1 cellular context compared by ENCODE assay signal in genomic region chr5:1141827-1142226, GRCh38.
TF ChIP-seq lines count a peak whose summit lies in the region.

No MANE protein-coding gene starts in this region.

TF ChIP-seq in GM23338, 12 proteins besides CTCF, POLR2A, EP300 and RAD21 (continued from another document):
- TF ChIP-seq REST (IDR thresholded peaks at IDR 0.05; ENCODE audit: unreplicated experiment) (no peak), EZH2 (IDR thresholded peaks at IDR 0.05; ENCODE audit: low read depth, unreplicated experiment) (no peak), ZNF114 (CRISPR knock-in tag; IDR thresholded peaks at IDR 0.05) (no peak), JUNB (IDR thresholded peaks at IDR 0.05; ENCODE audit: unreplicated experiment) (no peak), ZNF331 (CRISPR knock-in tag; IDR thresholded peaks at IDR 0.05; ENCODE audit: low read depth) (no peak), STAT1 (IDR thresholded peaks at IDR 0.05; ENCODE audit: unreplicated experiment) (no peak), EZH2phosphoT487 (IDR thresholded peaks at IDR 0.05; ENCODE audit: unreplicated experiment) (no peak)
